Comparison of ENCODE assay signal across 25 cellular contexts in genomic region chr13:23828086-23828485, GRCh38.
"Had no signal": no experiment of that assay in that cellular context is flagged by ENCODE, and none has a peak within 500 bp of the region (broad histone marks: within the 10 kb centered on the region; RNA-seq: fewer than 3 reads in every experiment).

No MANE protein-coding gene starts in this region.

- H3K4me1 ChIP-seq: body of pancreas, breast epithelium, SJCRH30 had no signal

- ATAC-seq: activated CD8-positive, alpha-beta T cell treated with anti-CD3 and anti-CD28 coated beads for 36 hours; activated T-cell treated with anti-CD3 and anti-CD28 coated beads, Interleukin-2, amount 50 U/mL, for 72 hours; activated T-helper 17 cell treated with anti-CD3 and anti-CD28 coated beads, Interleukin-2, amount 50 U/mL, for 72 hours; body of pancreas; Panc1 had no signal

- DNase-seq: activated CD4-positive, alpha-beta T cell treated with anti-CD3 and anti-CD28 coated beads, Interleukin-2, amount 10 ng/mL, durations not matched to agents 24 days and 14 days; activated CD4-positive, alpha-beta T cell treated with anti-CD3 and anti-CD28 coated beads, Interleukin-2, amount 50 U/mL, for 4 hours; activated CD8-positive, alpha-beta T cell treated with anti-CD3 and anti-CD28 coated beads for 36 hours; activated effector memory CD4-positive, alpha-beta T cell treated with anti-CD3 and anti-CD28 coated beads, Interleukin-2, amount 50 U/mL, for 16 hours; activated naive CD4-positive, alpha-beta T cell; activated naive CD4-positive, alpha-beta T cell treated with anti-CD3 and anti-CD28 coated beads, Interleukin-2, amount 50 U/mL, for 16 hours; activated naive CD8-positive, alpha-beta T cell treated with anti-CD3 and anti-CD28 coated beads, Interleukin-2, amount 10 ng/mL, durations not matched to agents 7 days and 5 days; activated T-cell treated with anti-CD3 and anti-CD28 coated beads, Interleukin-2, amount 50 U/mL, for 1 hour; activated T-cell treated with anti-CD3 and anti-CD28 coated beads, Interleukin-2, amount 50 U/mL, for 72 hours; body of pancreas; Karpas-422; NCI-H1105; NCI-H1417 treated with DMSO at 0.1 percent for 48 hours; NCI-H187 treated with DMSO at 0.1 percent for 48 hours; NCI-H2081; NCI-H345; NCI-H524 treated with DMSO at 0.1 percent for 48 hours; SHP77; SJCRH30 had no signal

- H3K4me3 ChIP-seq: body of pancreas, breast epithelium, SJCRH30, SK-N-MC had no signal

- H3K9me3 ChIP-seq: body of pancreas, breast epithelium had no signal

- H3K36me3 ChIP-seq: breast epithelium, SJCRH30 had no signal

- H3K9me3 Mint-ChIP-seq: activated CD8-positive, alpha-beta T cell treated with anti-CD3 and anti-CD28 coated beads for 36 hours; activated T-cell treated with anti-CD3 and anti-CD28 coated beads, Interleukin-2, amount 50 U/mL, for 72 hours; activated T-helper 17 cell treated with anti-CD3 and anti-CD28 coated beads, Interleukin-2, amount 50 U/mL, for 72 hours; T-helper 1 cell treated with Interleukin-12 subunit alpha and Interleukin-12 subunit beta and Interleukin-4 antibody, amounts not matched to agents 30 μg/mL and 1 μg/mL, for 36 hours; T-helper 2 cell treated with Interferon-gamma antibody and Interleukin-4, amounts not matched to agents 5 μg/mL and 100 μg/mL, for 36 hours had no signal

- H3K27ac Mint-ChIP-seq: activated CD4-positive, alpha-beta T cell treated with anti-CD3 and anti-CD28 coated beads, Interleukin-2, amount 10 ng/mL, durations not matched to agents 24 days and 14 days; activated CD8-positive, alpha-beta T cell treated with anti-CD3 and anti-CD28 coated beads for 36 hours; activated naive CD8-positive, alpha-beta T cell treated with anti-CD3 and anti-CD28 coated beads, Interleukin-2, amount 10 ng/mL, durations not matched to agents 7 days and 5 days; activated T-cell treated with anti-CD3 and anti-CD28 coated beads, Interleukin-2, amount 50 U/mL, for 72 hours; activated T-helper 17 cell treated with anti-CD3 and anti-CD28 coated beads, Interleukin-2, amount 50 U/mL, for 72 hours; T-helper 1 cell treated with Interleukin-12 subunit alpha and Interleukin-12 subunit beta and Interleukin-4 antibody, amounts not matched to agents 30 μg/mL and 1 μg/mL, for 36 hours; T-helper 2 cell treated with Interferon-gamma antibody and Interleukin-4, amounts not matched to agents 5 μg/mL and 100 μg/mL, for 36 hours had no signal

- H3K27ac ChIP-seq: body of pancreas, breast epithelium, SJCRH30, SK-N-MC had no signal

- H3K27me3 ChIP-seq: body of pancreas, breast epithelium, SJCRH30 had no signal
